Comparison of ENCODE assay signal across 23 cellular contexts in the genomic region with DNA sequence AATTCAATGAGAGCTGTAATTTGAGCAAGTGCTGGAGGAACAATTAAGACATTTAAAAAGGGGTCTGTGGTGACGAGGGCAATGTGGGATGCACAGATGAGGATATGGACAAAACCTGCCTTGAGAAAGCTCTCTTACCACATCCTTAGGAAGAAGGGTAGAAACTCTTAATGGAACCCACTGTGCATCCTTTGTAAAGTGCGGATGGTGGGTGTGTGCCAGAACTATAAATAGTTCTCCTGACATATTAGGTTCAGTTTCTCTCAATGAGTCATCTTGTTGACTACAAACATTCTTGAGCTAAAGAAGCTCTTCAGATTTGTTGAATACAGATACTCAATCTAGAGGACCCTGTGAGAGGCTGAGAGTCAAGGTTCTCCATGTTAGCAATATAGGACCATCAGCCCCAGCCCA.
DNase-seq lines count a peak whose midpoint lies in the region; ATAC-seq and TF ChIP-seq lines count a peak whose summit lies in the region.
"Had no signal": no experiment of that assay in that cellular context is flagged by ENCODE, and none has a peak within 500 bp of the region (broad histone marks: within the 10 kb centered on the region; RNA-seq: fewer than 3 reads in every experiment).

No MANE protein-coding gene starts in this region.

- in situ Hi-C loops in GM23248 (cut with MboI), result no loop called here

- peak; percentile 51 for ATAC-seq in SK-N-SH treated with all-trans-retinoic acid at 6 μM for 48 hours
- ATAC-seq in HG03442 (IDR thresholded peaks at IDR 0.05; ENCODE audit: unreplicated experiment), result no peak
- ATAC-seq in activated T-cell treated with anti-CD3 and anti-CD28 coated beads, Interleukin-2, amount 50 U/mL, for 72 hours (replicated peaks in 1 of 2), result no peak
- ATAC-seq: activated CD4-positive, CD25-positive, alpha-beta regulatory T cell treated with anti-CD3 and anti-CD28 coated beads, Interleukin-2, amount 50 U/mL, for 24 hours; GM12878 had no signal

- H3K9me3 Mint-ChIP-seq in activated T-cell treated with anti-CD3 and anti-CD28 coated beads, Interleukin-2, amount 50 U/mL, for 72 hours, result peaks cover 0 to 12% of the 10 kb centered on the region in 2 donors

- H3K79me2 ChIP-seq in GM23248 (ENCODE audit: insufficient read depth), result no peaks in the 10 kb centered on the region

- no peak overlapping the region for H3K27ac Mint-ChIP-seq in activated T-cell treated with anti-CD3 and anti-CD28 coated beads, Interleukin-2, amount 50 U/mL, for 72 hours
- H3K27ac Mint-ChIP-seq: activated naive CD8-positive, alpha-beta T cell; B cell; nephron progenitor cell had no signal

- H3K27me3 ChIP-seq in GM23248 (replicated peaks; ENCODE audit: insufficient read depth), result no peaks in the 10 kb centered on the region
- H3K27me3 ChIP-seq: colonic mucosa, SJSA1, tibial nerve had no signal

- H2AFZ ChIP-seq in GM23248, result no peak overlapping the region
- H2AFZ ChIP-seq: PC-9 had no signal

- no peak overlapping the region for H3K4me3 Mint-ChIP-seq in activated T-cell treated with anti-CD3 and anti-CD28 coated beads, Interleukin-2, amount 50 U/mL, for 72 hours
- H3K4me3 Mint-ChIP-seq: activated naive CD8-positive, alpha-beta T cell; B cell; nephron progenitor cell had no signal

- no peaks in the 10 kb centered on the region for H3F3A ChIP-seq in GM23248 (ENCODE audit: insufficient read depth)

- no peak overlapping the region for H3K4me3 ChIP-seq in GM23248
- H3K4me3 ChIP-seq: colonic mucosa, GM12878, PC-9, SJSA1, tibial nerve had no signal

- no peak overlapping the region for H3K9ac ChIP-seq in GM23248

- 31 to 38% methylated on average over 2 of the region's 2 CpGs for WGBS in GM23248 (ENCODE audit: low coverage in 1 of 2, low lambda C conversion rate in 2 of 2, missing lambda C conversion rate in 2 of 2), 2 experiments

- DNase-seq in GM23248 (peak; percentile 46), NCI-H2029 (lab: John Stamatoyannopoulos, UW) (peak; percentile 61), myocyte (ENCODE audit: low read depth) (peak; percentile 33), C1 segment of cervical spinal cord (lab: John Stamatoyannopoulos, UW) (no peak)
- DNase-seq in activated T-cell treated with anti-CD3 and anti-CD28 coated beads, Interleukin-2, amount 50 U/mL, for 72 hours, result no peak
- DNase-seq: colonic mucosa; IMR-90; midbrain; NCI-H1694 treated with DMSO at 0.1 percent for 48 hours; NCI-H774; nephron progenitor cell; PC-9; stimulated activated CD4-positive, alpha-beta T cell treated with anti-CD3 and anti-CD28 coated beads, Interleukin-1b, Interleukin-23, amount 100 ng/mL, for 48 hours; stimulated activated naive CD4-positive, alpha-beta T cell; T-helper 9 cell had no signal

- H3K9me3 ChIP-seq in GM23248 (ENCODE audit: low read depth), result no peaks in the 10 kb centered on the region
- H3K9me3 ChIP-seq: colonic mucosa had no signal

- no peaks in the 10 kb centered on the region for H3K4me1 Mint-ChIP-seq in activated T-cell treated with anti-CD3 and anti-CD28 coated beads, Interleukin-2, amount 50 U/mL, for 72 hours (ENCODE audit: low read depth)
- H3K4me1 Mint-ChIP-seq: B cell, nephron progenitor cell had no signal

- peaks cover 0 to 2% of the 10 kb centered on the region in 2 donors for H3K36me3 Mint-ChIP-seq in activated T-cell treated with anti-CD3 and anti-CD28 coated beads, Interleukin-2, amount 50 U/mL, for 72 hours (ENCODE audit: insufficient read depth in 2 of 2)
- H3K36me3 Mint-ChIP-seq: activated naive CD8-positive, alpha-beta T cell had no signal

- no peaks in the 10 kb centered on the region for H3K27me3 Mint-ChIP-seq in activated T-cell treated with anti-CD3 and anti-CD28 coated beads, Interleukin-2, amount 50 U/mL, for 72 hours (ENCODE audit: low read depth)
- H3K27me3 Mint-ChIP-seq: activated naive CD8-positive, alpha-beta T cell; B cell had no signal

- no peaks in the 10 kb centered on the region for H3K9me2 ChIP-seq in GM23248 (ENCODE audit: insufficient read depth)

- no peak overlapping the region for H3K4me2 ChIP-seq in GM23248 (ENCODE audit: unreplicated experiment)
- H3K4me2 ChIP-seq: PC-9 had no signal

- H3K4me1 ChIP-seq in GM23248 (ENCODE audit: insufficient read depth), result no peaks in the 10 kb centered on the region
- H3K4me1 ChIP-seq: colonic mucosa, SJSA1, tibial nerve had no signal

- no peaks in the 10 kb centered on the region for H3K36me3 ChIP-seq in GM23248 (ENCODE audit: low read depth)
- H3K36me3 ChIP-seq: colonic mucosa, SJSA1, tibial nerve had no signal

- H3K27ac ChIP-seq in GM23248, result no peak overlapping the region
- H3K27ac ChIP-seq: colonic mucosa, PC-9, SJSA1, tibial nerve had no signal

- no peaks in the 10 kb centered on the region for H4K20me1 ChIP-seq in GM23248 (ENCODE audit: insufficient read depth)

TF ChIP-seq in SK-N-SH treated with all-trans-retinoic acid at 6 μM for 48 hours, 23 proteins besides CTCF, POLR2A, EP300 and RAD21:
- TF ChIP-seq GLIS3 (CRISPR knock-in tag; IDR thresholded peaks at IDR 0.05) (no peak), ZFP3 (CRISPR knock-in tag; IDR thresholded peaks at IDR 0.05) (no peak), ESRRG (CRISPR knock-in tag; IDR thresholded peaks at IDR 0.05) (no peak), ZFP30 (CRISPR knock-in tag; IDR thresholded peaks at IDR 0.05) (no peak), RARB (CRISPR knock-in tag; IDR thresholded peaks at IDR 0.05) (no peak), SNAI2 (CRISPR knock-in tag; IDR thresholded peaks at IDR 0.05) (no peak)
- TF ChIP-seq, protein P1, sequence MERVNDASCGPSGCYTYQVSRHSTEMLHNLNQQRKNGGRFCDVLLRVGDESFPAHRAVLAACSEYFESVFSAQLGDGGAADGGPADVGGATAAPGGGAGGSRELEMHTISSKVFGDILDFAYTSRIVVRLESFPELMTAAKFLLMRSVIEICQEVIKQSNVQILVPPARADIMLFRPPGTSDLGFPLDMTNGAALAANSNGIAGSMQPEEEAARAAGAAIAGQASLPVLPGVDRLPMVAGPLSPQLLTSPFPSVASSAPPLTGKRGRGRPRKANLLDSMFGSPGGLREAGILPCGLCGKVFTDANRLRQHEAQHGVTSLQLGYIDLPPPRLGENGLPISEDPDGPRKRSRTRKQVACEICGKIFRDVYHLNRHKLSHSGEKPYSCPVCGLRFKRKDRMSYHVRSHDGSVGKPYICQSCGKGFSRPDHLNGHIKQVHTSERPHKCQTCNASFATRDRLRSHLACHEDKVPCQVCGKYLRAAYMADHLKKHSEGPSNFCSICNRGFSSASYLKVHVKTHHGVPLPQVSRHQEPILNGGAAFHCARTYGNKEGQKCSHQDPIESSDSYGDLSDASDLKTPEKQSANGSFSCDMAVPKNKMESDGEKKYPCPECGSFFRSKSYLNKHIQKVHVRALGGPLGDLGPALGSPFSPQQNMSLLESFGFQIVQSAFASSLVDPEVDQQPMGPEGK (CRISPR knock-in tag; IDR thresholded peaks at IDR 0.05; ENCODE audit: borderline replicate concordance), result no peak
- TF ChIP-seq, protein P2, sequence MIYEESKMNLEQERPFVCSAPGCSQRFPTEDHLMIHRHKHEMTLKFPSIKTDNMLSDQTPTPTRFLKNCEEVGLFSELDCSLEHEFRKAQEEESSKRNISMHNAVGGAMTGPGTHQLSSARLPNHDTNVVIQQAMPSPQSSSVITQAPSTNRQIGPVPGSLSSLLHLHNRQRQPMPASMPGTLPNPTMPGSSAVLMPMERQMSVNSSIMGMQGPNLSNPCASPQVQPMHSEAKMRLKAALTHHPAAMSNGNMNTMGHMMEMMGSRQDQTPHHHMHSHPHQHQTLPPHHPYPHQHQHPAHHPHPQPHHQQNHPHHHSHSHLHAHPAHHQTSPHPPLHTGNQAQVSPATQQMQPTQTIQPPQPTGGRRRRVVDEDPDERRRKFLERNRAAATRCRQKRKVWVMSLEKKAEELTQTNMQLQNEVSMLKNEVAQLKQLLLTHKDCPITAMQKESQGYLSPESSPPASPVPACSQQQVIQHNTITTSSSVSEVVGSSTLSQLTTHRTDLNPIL (CRISPR knock-in tag; IDR thresholded peaks at IDR 0.05; ENCODE audit: low read depth), result no peak

Comparison
In these comparisons a context has a peak if more than half of its experiments do, and no peak if none do; other contexts are left out.
1. DNase-seq: peak in GM23248 (single experiment), NCI-H2029 (single experiment) and myocyte (single experiment); none in C1 segment of cervical spinal cord (0 of 14) and activated T-cell treated with anti-CD3 and anti-CD28 coated beads, Interleukin-2, amount 50 U/mL, for 72 hours (0 of 2).